In genomic region chr2:196987654-196988364, GRCh38 we compare ENCODE assay signal across 2 cellular contexts.
A peak's percentile ranks its signal among the peaks of the same experiment; 100 is the strongest.
TF ChIP-seq lines count a peak whose summit lies in the region.

No MANE protein-coding gene starts in this region.

TF ChIP-seq in IMR-90, 13 proteins besides CTCF, POLR2A, EP300 and RAD21 (continued from another document):
- TF ChIP-seq MAFK (IDR thresholded peaks at IDR 0.05; ENCODE audit: low read depth, low read length) = peak; percentile 86
- TF ChIP-seq USF2 (IDR thresholded peaks at IDR 0.05; ENCODE audit: low read depth, low read length) = no peak
- no peak for TF ChIP-seq MXI1 (IDR thresholded peaks at IDR 0.05; ENCODE audit: borderline replicate concordance, low read depth, low read length)
- peak; percentile 94 for TF ChIP-seq FOS (IDR thresholded peaks at IDR 0.05; ENCODE audit: low read depth, low read length)
- TF ChIP-seq MAZ (IDR thresholded peaks at IDR 0.05; ENCODE audit: borderline replicate concordance, low read depth, low read length) = no peak
- TF ChIP-seq BHLHE40 (IDR thresholded peaks at IDR 0.05; ENCODE audit: low read depth, low read length) = no peak
- TF ChIP-seq RFX5 (IDR thresholded peaks at IDR 0.05; ENCODE audit: low read depth, low read length) = no peak

TF ChIP-seq in HepG2, 621 proteins besides CTCF, POLR2A, EP300 and RAD21 (continued from another document):
- TF ChIP-seq ZBTB7B (CRISPR knock-in tag; IDR thresholded peaks at IDR 0.05) (no peak), MAFF (IDR thresholded peaks at IDR 0.05; ENCODE audit: low read depth, low read length) (peak; percentile 54)
